Comparison of ENCODE assay signal across 22 cellular contexts in the genomic region with DNA sequence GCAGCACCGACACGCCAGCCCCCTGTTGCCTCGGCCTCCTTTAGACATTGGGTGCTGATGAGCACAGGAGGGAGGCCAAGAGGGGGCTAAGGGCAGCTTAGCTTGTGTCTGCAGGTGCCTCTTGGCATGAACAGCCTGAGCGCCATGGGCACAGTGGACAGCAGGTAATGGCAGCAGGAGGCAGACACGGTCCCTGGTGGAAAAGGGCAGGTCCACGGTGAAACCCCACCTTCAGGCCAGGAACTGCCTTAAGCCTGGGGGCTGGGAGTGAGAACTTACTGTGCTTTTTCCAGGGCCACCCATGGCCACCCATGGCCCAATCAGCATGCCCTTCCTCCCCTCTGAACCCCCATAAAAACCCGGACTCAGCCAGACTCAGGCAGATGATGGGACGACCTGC.
"Had no signal": no experiment of that assay in that cellular context is flagged by ENCODE, and none has a peak within 500 bp of the region (broad histone marks: within the 10 kb centered on the region; RNA-seq: fewer than 3 reads in every experiment).

No MANE protein-coding gene starts in this region.

- H3K4me3 ChIP-seq: esophagus squamous epithelium, gastroesophageal sphincter, lung, neural progenitor cell, pancreas, psoas muscle, right lobe of liver, tibial artery had no signal

- H3K36me3 ChIP-seq: esophagus squamous epithelium, gastroesophageal sphincter, neural progenitor cell, pancreas, right lobe of liver, tibial artery had no signal

- H3K27ac ChIP-seq: esophagus squamous epithelium, gastroesophageal sphincter, neural progenitor cell, pancreas, psoas muscle, right lobe of liver, tibial artery had no signal

- DNase-seq: esophagus squamous epithelium; foreskin fibroblast; immature natural killer cell; left colon; mesenchymal stem cell; midbrain; occipital lobe; retina; stimulated activated CD4-positive, alpha-beta T cell treated with anti-CD3 and anti-CD28 coated beads, Interleukin-12 subunit alpha, Interleukin-12 subunit beta, amount 100 ng/mL, for 4 hours; stimulated activated naive CD8-positive, alpha-beta T cell treated with anti-CD3 and anti-CD28 coated beads, Interleukin-15, Interleukin-2, amounts not matched to agents 100 U/mL and 50 U/mL, for 24 hours had no signal

- H3K27me3 Mint-ChIP-seq: dendritic cell treated with granulocyte-macrophage colony-stimulating factor and Interleukin-4, amounts not matched to agents 40 ng/mL and 50 ng/mL, for 4 days; natural killer cell treated with Interleukin-12 subunit alpha and Interleukin-12 subunit beta and Interleukin-15 and Interleukin-18, amount 100 ng/mL, for 72 hours had no signal

- H3K9me3 Mint-ChIP-seq: neural progenitor cell had no signal

- H3K36me3 Mint-ChIP-seq: immature natural killer cell; natural killer cell treated with Interleukin-12 subunit alpha and Interleukin-12 subunit beta and Interleukin-15 and Interleukin-18, amount 100 ng/mL, for 72 hours; neural progenitor cell had no signal

- FAIRE-seq: colon, pancreas, urothelium cell line had no signal

- H3K9ac ChIP-seq: neural progenitor cell had no signal

- ATAC-seq: gastroesophageal sphincter; left colon; left ventricle myocardium superior; natural killer cell treated with Interleukin-12 subunit alpha and Interleukin-12 subunit beta and Interleukin-15 and Interleukin-18, amount 100 ng/mL, for 72 hours; pancreas; psoas muscle; stimulated activated naive CD8-positive, alpha-beta T cell treated with anti-CD3 and anti-CD28 coated beads, Interleukin-15, Interleukin-2, amounts not matched to agents 100 U/mL and 50 U/mL, for 24 hours had no signal

- H3K9me3 ChIP-seq: esophagus squamous epithelium, gastroesophageal sphincter, pancreas, psoas muscle, right lobe of liver, tibial artery had no signal

- H3K27ac Mint-ChIP-seq: dendritic cell treated with granulocyte-macrophage colony-stimulating factor and Interleukin-4, amounts not matched to agents 40 ng/mL and 50 ng/mL, for 4 days; immature natural killer cell; natural killer cell treated with Interleukin-12 subunit alpha and Interleukin-12 subunit beta and Interleukin-15 and Interleukin-18, amount 100 ng/mL, for 72 hours; neural progenitor cell had no signal

- H3K4me3 Mint-ChIP-seq: dendritic cell treated with granulocyte-macrophage colony-stimulating factor and Interleukin-4, amounts not matched to agents 40 ng/mL and 50 ng/mL, for 4 days; immature natural killer cell; natural killer cell treated with Interleukin-12 subunit alpha and Interleukin-12 subunit beta and Interleukin-15 and Interleukin-18, amount 100 ng/mL, for 72 hours; neural progenitor cell had no signal

- H3K27me3 ChIP-seq: esophagus squamous epithelium, gastroesophageal sphincter, neural progenitor cell, pancreas, right lobe of liver, tibial artery had no signal

- H3K4me1 Mint-ChIP-seq: immature natural killer cell, neural progenitor cell had no signal

- H3K4me1 ChIP-seq: esophagus squamous epithelium, gastroesophageal sphincter, neural progenitor cell, pancreas, psoas muscle, right lobe of liver, tibial artery had no signal
